1 cellular context compared by ENCODE assay signal in the genomic region with DNA sequence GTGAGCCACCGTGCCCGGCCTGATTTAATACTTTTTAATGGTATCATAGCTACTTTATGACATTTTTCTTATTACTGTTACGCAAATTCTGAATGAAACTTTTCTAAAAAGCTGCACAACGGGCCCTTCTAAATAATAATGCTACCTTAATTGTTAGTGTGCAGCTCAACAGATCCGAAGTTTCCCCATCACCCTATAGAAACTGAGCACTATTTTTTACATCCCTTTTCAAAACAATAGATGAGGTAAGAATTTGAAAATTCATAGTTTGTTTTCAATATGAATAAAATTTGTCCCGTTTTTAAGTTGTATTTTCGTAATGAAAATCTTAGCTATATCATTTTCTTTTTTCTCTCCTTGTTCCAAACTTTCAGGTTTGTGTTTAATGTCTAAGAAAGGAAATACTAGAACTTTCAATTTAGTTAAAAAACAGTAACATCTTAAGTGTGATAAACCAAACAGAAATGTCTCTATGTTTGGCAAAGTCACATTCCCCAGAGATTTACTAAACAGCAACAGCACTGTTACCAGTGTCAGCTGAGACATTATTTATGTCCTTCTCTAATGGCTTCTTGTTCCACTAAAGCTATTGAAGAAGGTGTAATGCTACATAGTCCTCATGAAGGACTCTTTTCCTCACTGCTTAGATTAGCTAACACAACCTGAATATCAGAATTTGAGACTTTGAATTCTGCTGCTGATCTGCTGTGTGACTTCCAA.
TF ChIP-seq lines count a peak whose summit lies in the region.

No MANE protein-coding gene starts in this region.

TF ChIP-seq in HepG2, 621 proteins besides CTCF, POLR2A, EP300 and RAD21:
- no peak for TF ChIP-seq ZSCAN30 (CRISPR knock-in tag; IDR thresholded peaks at IDR 0.05)
- TF ChIP-seq, protein P1, sequence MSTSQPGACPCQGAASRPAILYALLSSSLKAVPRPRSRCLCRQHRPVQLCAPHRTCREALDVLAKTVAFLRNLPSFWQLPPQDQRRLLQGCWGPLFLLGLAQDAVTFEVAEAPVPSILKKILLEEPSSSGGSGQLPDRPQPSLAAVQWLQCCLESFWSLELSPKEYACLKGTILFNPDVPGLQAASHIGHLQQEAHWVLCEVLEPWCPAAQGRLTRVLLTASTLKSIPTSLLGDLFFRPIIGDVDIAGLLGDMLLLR (CRISPR knock-in tag; IDR thresholded peaks at IDR 0.05), result no peak
- no peak for TF ChIP-seq KLF9 (CRISPR knock-in tag; IDR thresholded peaks at IDR 0.05; ENCODE audit: low read depth)
- TF ChIP-seq STAG1 (CRISPR knock-in tag; IDR thresholded peaks at IDR 0.05), result no peak
- TF ChIP-seq, protein P2, sequence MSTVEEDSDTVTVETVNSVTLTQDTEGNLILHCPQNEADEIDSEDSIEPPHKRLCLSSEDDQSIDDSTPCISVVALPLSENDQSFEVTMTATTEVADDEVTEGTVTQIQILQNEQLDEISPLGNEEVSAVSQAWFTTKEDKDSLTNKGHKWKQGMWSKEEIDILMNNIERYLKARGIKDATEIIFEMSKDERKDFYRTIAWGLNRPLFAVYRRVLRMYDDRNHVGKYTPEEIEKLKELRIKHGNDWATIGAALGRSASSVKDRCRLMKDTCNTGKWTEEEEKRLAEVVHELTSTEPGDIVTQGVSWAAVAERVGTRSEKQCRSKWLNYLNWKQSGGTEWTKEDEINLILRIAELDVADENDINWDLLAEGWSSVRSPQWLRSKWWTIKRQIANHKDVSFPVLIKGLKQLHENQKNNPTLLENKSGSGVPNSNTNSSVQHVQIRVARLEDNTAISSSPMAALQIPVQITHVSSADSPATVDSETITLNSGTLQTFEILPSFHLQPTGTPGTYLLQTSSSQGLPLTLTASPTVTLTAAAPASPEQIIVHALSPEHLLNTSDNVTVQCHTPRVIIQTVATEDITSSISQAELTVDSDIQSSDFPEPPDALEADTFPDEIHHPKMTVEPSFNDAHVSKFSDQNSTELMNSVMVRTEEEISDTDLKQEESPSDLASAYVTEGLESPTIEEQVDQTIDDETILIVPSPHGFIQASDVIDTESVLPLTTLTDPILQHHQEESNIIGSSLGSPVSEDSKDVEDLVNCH (CRISPR knock-in tag; IDR thresholded peaks at IDR 0.05), result no peak
- no peak for TF ChIP-seq NFKBIZ (CRISPR knock-in tag; IDR thresholded peaks at IDR 0.05)
- TF ChIP-seq CREB1 (IDR thresholded peaks at IDR 0.05), result no peak
- no peak for TF ChIP-seq CREB1 (CRISPR knock-in tag; IDR thresholded peaks at IDR 0.05)
- TF ChIP-seq PCBP2 (optimal IDR thresholded peaks at IDR 0.05; ENCODE audit: low read depth, low read length, poor library complexity, severe bottlenecking), result no peak
- TF ChIP-seq SIN3A (IDR thresholded peaks at IDR 0.05; ENCODE audit: borderline replicate concordance, low read depth, low read length), result no peak
- TF ChIP-seq ZFP37 (CRISPR knock-in tag; IDR thresholded peaks at IDR 0.05; ENCODE audit: borderline replicate concordance), result no peak
- TF ChIP-seq MBD4 (IDR thresholded peaks at IDR 0.05; ENCODE audit: borderline replicate concordance, low read length), result no peak
- TF ChIP-seq KLF13 (CRISPR knock-in tag; IDR thresholded peaks at IDR 0.05), result no peak
- no peak for TF ChIP-seq SIX1 (CRISPR knock-in tag; IDR thresholded peaks at IDR 0.05; ENCODE audit: borderline replicate concordance)
- TF ChIP-seq, protein P3, sequence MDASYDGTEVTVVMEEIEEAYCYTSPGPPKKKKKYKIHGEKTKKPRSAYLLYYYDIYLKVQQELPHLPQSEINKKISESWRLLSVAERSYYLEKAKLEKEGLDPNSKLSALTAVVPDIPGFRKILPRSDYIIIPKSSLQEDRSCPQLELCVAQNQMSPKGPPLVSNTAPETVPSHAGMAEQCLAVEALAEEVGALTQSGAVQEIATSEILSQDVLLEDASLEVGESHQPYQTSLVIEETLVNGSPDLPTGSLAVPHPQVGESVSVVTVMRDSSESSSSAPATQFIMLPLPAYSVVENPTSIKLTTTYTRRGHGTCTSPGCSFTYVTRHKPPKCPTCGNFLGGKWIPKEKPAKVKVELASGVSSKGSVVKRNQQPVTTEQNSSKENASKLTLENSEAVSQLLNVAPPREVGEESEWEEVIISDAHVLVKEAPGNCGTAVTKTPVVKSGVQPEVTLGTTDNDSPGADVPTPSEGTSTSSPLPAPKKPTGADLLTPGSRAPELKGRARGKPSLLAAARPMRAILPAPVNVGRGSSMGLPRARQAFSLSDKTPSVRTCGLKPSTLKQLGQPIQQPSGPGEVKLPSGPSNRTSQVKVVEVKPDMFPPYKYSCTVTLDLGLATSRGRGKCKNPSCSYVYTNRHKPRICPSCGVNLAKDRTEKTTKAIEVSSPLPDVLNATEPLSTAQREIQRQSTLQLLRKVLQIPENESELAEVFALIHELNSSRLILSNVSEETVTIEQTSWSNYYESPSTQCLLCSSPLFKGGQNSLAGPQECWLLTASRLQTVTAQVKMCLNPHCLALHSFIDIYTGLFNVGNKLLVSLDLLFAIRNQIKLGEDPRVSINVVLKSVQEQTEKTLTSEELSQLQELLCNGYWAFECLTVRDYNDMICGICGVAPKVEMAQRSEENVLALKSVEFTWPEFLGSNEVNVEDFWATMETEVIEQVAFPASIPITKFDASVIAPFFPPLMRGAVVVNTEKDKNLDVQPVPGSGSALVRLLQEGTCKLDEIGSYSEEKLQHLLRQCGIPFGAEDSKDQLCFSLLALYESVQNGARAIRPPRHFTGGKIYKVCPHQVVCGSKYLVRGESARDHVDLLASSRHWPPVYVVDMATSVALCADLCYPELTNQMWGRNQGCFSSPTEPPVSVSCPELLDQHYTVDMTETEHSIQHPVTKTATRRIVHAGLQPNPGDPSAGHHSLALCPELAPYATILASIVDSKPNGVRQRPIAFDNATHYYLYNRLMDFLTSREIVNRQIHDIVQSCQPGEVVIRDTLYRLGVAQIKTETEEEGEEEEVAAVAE (CRISPR knock-in tag; IDR thresholded peaks at IDR 0.05; ENCODE audit: borderline replicate concordance), result no peak
- TF ChIP-seq, protein P4, sequence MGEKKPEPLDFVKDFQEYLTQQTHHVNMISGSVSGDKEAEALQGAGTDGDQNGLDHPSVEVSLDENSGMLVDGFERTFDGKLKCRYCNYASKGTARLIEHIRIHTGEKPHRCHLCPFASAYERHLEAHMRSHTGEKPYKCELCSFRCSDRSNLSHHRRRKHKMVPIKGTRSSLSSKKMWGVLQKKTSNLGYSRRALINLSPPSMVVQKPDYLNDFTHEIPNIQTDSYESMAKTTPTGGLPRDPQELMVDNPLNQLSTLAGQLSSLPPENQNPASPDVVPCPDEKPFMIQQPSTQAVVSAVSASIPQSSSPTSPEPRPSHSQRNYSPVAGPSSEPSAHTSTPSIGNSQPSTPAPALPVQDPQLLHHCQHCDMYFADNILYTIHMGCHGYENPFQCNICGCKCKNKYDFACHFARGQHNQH (CRISPR knock-in tag; IDR thresholded peaks at IDR 0.05), result no peak
- TF ChIP-seq, protein P5, sequence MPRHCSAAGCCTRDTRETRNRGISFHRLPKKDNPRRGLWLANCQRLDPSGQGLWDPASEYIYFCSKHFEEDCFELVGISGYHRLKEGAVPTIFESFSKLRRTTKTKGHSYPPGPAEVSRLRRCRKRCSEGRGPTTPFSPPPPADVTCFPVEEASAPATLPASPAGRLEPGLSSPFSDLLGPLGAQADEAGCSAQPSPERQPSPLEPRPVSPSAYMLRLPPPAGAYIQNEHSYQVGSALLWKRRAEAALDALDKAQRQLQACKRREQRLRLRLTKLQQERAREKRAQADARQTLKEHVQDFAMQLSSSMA (CRISPR knock-in tag; IDR thresholded peaks at IDR 0.05), result no peak
- TF ChIP-seq, protein P6, sequence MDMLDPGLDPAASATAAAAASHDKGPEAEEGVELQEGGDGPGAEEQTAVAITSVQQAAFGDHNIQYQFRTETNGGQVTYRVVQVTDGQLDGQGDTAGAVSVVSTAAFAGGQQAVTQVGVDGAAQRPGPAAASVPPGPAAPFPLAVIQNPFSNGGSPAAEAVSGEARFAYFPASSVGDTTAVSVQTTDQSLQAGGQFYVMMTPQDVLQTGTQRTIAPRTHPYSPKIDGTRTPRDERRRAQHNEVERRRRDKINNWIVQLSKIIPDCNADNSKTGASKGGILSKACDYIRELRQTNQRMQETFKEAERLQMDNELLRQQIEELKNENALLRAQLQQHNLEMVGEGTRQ (IDR thresholded peaks at IDR 0.05; ENCODE audit: low read depth, low read length), result no peak
- TF ChIP-seq, protein P6 (CRISPR knock-in tag; IDR thresholded peaks at IDR 0.05; ENCODE audit: borderline replicate concordance), result no peak
- no peak for TF ChIP-seq STAT5B (CRISPR knock-in tag; IDR thresholded peaks at IDR 0.05)
